ENCODE assay signal across 8 cellular contexts in the genomic region with DNA sequence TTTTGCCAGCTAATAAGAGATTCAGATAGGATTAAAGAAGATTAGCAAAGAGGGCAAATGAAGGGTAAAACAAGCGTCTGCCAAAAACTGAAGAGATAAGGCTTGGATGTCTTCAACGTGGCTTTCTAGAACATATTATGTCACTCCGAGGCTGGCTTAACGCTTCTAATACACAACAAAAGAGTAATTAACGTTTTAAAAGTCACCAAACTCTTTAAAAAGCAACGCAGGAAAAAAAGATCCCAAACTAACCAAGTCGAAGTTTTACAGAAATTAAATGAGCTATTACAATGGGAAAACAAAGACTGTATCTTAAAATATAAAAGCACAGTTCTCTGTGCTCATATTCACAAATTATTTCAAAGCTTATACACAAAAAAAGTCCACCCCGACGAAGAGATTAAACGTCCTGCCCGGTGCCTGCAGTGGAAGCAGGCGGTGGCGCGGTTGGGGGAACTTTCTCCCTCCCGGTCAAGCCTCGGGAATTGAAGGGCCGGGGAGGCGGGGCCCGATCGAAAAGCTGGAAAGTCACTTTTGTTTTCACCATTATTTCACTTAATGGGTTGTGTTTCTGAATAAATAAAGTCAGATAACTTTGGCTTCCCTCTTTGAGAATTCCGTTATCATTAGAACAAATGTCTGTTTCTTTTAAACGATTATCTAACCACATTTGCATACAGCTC. TPM values are rescaled to one million over a fixed set of nuclear protein-coding genes. Genes with fewer than 3 reads are reported as not detected.
DNase-seq lines count a peak whose midpoint lies in the region; ATAC-seq and TF ChIP-seq lines count a peak whose summit lies in the region.

No MANE protein-coding gene starts in this region.

- H3K27ac Mint-ChIP-seq in activated naive CD4-positive, alpha-beta T cell treated with anti-CD3 and anti-CD28 coated beads, Interleukin-2, amount 50 U/mL, for 24 hours = peak overlapping the region; percentile 39
- peak overlapping the region; percentile 73 for H3K27ac Mint-ChIP-seq in mesothelial cell of epicardium

- H3K4me3 Mint-ChIP-seq in activated naive CD4-positive, alpha-beta T cell treated with anti-CD3 and anti-CD28 coated beads, Interleukin-2, amount 50 U/mL, for 24 hours = peak overlapping the region; percentile 83
- H3K4me3 Mint-ChIP-seq in mesothelial cell of epicardium = peak overlapping the region; percentile 82

- H3K4me1 Mint-ChIP-seq in activated naive CD4-positive, alpha-beta T cell treated with anti-CD3 and anti-CD28 coated beads, Interleukin-2, amount 50 U/mL, for 24 hours = peaks cover 22% of the 10 kb centered on the region
- peaks cover 13% of the 10 kb centered on the region for H3K4me1 Mint-ChIP-seq in mesothelial cell of epicardium

- no peaks in the 10 kb centered on the region for H3K9me3 ChIP-seq in RWPE2 (ENCODE audit: severe bottlenecking)
- H3K9me3 ChIP-seq in endocrine pancreas (ENCODE audit: control insufficient read depth, low read length) = no peaks in the 10 kb centered on the region

- H3K27me3 ChIP-seq in RWPE2 (ENCODE audit: insufficient read depth, poor library complexity, severe bottlenecking) (peaks cover 21% of the 10 kb centered on the region), endocrine pancreas (ENCODE audit: control insufficient read depth, insufficient read depth, low read length) (peaks cover 4% of the 10 kb centered on the region)

- peak overlapping the region; percentile 26 for H3K9ac ChIP-seq in endocrine pancreas (ENCODE audit: control insufficient read depth, insufficient read depth, low read length)

- H3K36me3 ChIP-seq in RWPE2 (ENCODE audit: low read depth) (no peaks in the 10 kb centered on the region), endocrine pancreas (ENCODE audit: control insufficient read depth, insufficient read depth, low read length) (no peaks in the 10 kb centered on the region)

- no peak overlapping the region for H3K27ac ChIP-seq in RWPE2 (ENCODE audit: poor library complexity, severe bottlenecking)

- DNase-seq in activated naive CD4-positive, alpha-beta T cell (lab: John Stamatoyannopoulos, UW) = no peak
- DNase-seq in RWPE2 (ENCODE audit: low spot score) (no peak), mesothelial cell of epicardium (ENCODE audit: low spot score in 2 of 2, unreplicated experiment in 2 of 2) (peak in 1 of 2 experiments; percentile 51), NCI-H128 (lab: John Stamatoyannopoulos, UW; ENCODE audit: unreplicated experiment) (no peak)

- H3K27me3 Mint-ChIP-seq in activated naive CD4-positive, alpha-beta T cell treated with anti-CD3 and anti-CD28 coated beads, Interleukin-2, amount 50 U/mL, for 24 hours = peaks cover 42% of the 10 kb centered on the region
- H3K27me3 Mint-ChIP-seq in mesothelial cell of epicardium (ENCODE audit: low read depth) = peaks cover 40% of the 10 kb centered on the region

- ATAC-seq in RWPE2 (ENCODE audit: low read depth) (no peak), GM21786 (IDR thresholded peaks at IDR 0.05; ENCODE audit: unreplicated experiment) (no peak), GM18870 (IDR thresholded peaks at IDR 0.05; ENCODE audit: unreplicated experiment) (no peak)

- TF ChIP-seq CTCF in RWPE2 (IDR thresholded peaks at IDR 0.05; ENCODE audit: poor library complexity, severe bottlenecking) (no peak), mesothelial cell of epicardium (IDR thresholded peaks at IDR 0.05; ENCODE audit: unreplicated experiment) (no peak)

- H3K9me3 Mint-ChIP-seq in activated naive CD4-positive, alpha-beta T cell treated with anti-CD3 and anti-CD28 coated beads, Interleukin-2, amount 50 U/mL, for 24 hours = peaks cover 4% of the 10 kb centered on the region
- peaks cover 5% of the 10 kb centered on the region for H3K9me3 Mint-ChIP-seq in mesothelial cell of epicardium

- H3K36me3 Mint-ChIP-seq in activated naive CD4-positive, alpha-beta T cell treated with anti-CD3 and anti-CD28 coated beads, Interleukin-2, amount 50 U/mL, for 24 hours = peaks cover 2% of the 10 kb centered on the region
- H3K36me3 Mint-ChIP-seq in mesothelial cell of epicardium = peaks cover 5% of the 10 kb centered on the region

- H3K4me3 ChIP-seq in RWPE2 (ENCODE audit: severe bottlenecking) (peak overlapping the region; percentile 43), endocrine pancreas (ENCODE audit: control insufficient read depth, insufficient read depth, low read length) (peak overlapping the region; percentile 76)

- H3K4me1 ChIP-seq in RWPE2 (ENCODE audit: insufficient read depth, poor library complexity, severe bottlenecking) = no peaks in the 10 kb centered on the region
- H3K4me1 ChIP-seq in endocrine pancreas (ENCODE audit: control insufficient read depth, insufficient read depth, low read length) = no peaks in the 10 kb centered on the region

RNA-seq across cellular contexts. Expression of a gene that starts 1.2 kb away (rescaled TPM):
- 0.14 to 0.25 TPM (median 0.24 TPM) in 3 replicates for total RNA-seq in mesothelial cell of epicardium

RNA-seq across cellular contexts. Expression of a gene that starts 44.7 kb away (rescaled TPM):
- not detected in 3 replicates for total RNA-seq in mesothelial cell of epicardium

RNA-seq across cellular contexts. Expression of a gene that starts 49.7 kb away (rescaled TPM):
- 16.6 to 20.1 TPM (median 19.9 TPM) in 3 replicates for total RNA-seq in mesothelial cell of epicardium
